ENCODE assay signal across 1 cellular context in the genomic region with DNA sequence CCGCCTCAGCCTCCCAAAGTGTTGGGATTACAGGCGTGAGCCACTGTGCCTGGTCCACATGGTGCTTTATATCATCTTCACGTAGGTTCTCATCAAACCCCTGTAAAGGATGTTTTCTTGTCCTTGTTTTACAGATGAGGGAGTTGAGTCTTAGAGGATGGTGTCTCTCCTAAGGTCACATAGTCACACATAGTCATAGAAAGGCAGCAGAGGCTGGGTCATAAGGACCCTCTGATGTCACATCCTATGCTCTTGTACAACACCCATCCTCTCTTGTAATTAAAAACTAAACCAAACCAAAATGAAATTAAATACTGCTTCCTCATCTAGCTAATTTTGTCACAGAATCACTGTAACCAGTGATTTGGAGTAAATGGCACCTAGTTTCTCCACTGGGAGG.
TF ChIP-seq lines count a peak whose summit lies in the region.

No MANE protein-coding gene starts in this region.

TF ChIP-seq in HepG2, 621 proteins besides CTCF, POLR2A, EP300 and RAD21 (continued from another document):
- TF ChIP-seq STAG1 (CRISPR knock-in tag; IDR thresholded peaks at IDR 0.05): 0 out of 2 replicates have a peak, but pooled peaks have one; percentile 4
- no peak for TF ChIP-seq MTA1 (CRISPR knock-in tag; IDR thresholded peaks at IDR 0.05; ENCODE audit: borderline replicate concordance)
- TF ChIP-seq THAP8 (CRISPR knock-in tag; IDR thresholded peaks at IDR 0.05; ENCODE audit: borderline replicate concordance): no peak
- TF ChIP-seq RELA (CRISPR knock-in tag; IDR thresholded peaks at IDR 0.05): no peak
- no peak for TF ChIP-seq HES4 (CRISPR knock-in tag; IDR thresholded peaks at IDR 0.05; ENCODE audit: borderline replicate concordance)
